In genomic region chr6:6332873-6333272, GRCh38 we compare ENCODE assay signal across 10 cellular contexts.
DNase-seq lines count a peak whose midpoint lies in the region; ATAC-seq and TF ChIP-seq lines count a peak whose summit lies in the region.
"Had no signal": no experiment of that assay in that cellular context is flagged by ENCODE, and none has a peak within 500 bp of the region (broad histone marks: within the 10 kb centered on the region; RNA-seq: fewer than 3 reads in every experiment).

No MANE protein-coding gene starts in this region.

- no peak for TF ChIP-seq CTCF in GM10266 (IDR thresholded peaks at IDR 0.05; ENCODE audit: control insufficient read depth, insufficient read depth, low read depth, missing control alignments)

- DNase-seq in GM10266 (ENCODE audit: extremely low spot score): peak; percentile 38
- peak; percentile 29 for DNase-seq in NOMO-1 treated with dmso at 0.1 percent for 144 hours (lab: John Stamatoyannopoulos, UW; ENCODE audit: unreplicated experiment)
- DNase-seq in anterior cingulate cortex (lab: John Stamatoyannopoulos, UW): no peak
- no peak for DNase-seq in C1 segment of cervical spinal cord (lab: John Stamatoyannopoulos, UW)
- no peak for DNase-seq in NCI-H2029 (lab: John Stamatoyannopoulos, UW)
- DNase-seq in COLO829 (ENCODE audit: low spot score): no peak
- DNase-seq: stimulated activated CD4-positive, alpha-beta T cell treated with anti-CD3 and anti-CD28 coated beads, Interleukin-2, amount 100 ng/mL, for 24 hours; substantia nigra had no signal

- ATAC-seq in GM19467 (IDR thresholded peaks at IDR 0.05; ENCODE audit: unreplicated experiment): peak; percentile 12
- ATAC-seq in HG03039 (IDR thresholded peaks at IDR 0.05; ENCODE audit: unreplicated experiment): peak; percentile 28

Comparison
In these comparisons a context has a peak if more than half of its experiments do, and no peak if none do; other contexts are left out.
1. DNase-seq: peak in GM10266 (single experiment) and NOMO-1 treated with dmso at 0.1 percent for 144 hours (single experiment); none in anterior cingulate cortex (0 of 58), C1 segment of cervical spinal cord (0 of 14), NCI-H2029 (single experiment) and COLO829 (single experiment).